In the genomic region with DNA sequence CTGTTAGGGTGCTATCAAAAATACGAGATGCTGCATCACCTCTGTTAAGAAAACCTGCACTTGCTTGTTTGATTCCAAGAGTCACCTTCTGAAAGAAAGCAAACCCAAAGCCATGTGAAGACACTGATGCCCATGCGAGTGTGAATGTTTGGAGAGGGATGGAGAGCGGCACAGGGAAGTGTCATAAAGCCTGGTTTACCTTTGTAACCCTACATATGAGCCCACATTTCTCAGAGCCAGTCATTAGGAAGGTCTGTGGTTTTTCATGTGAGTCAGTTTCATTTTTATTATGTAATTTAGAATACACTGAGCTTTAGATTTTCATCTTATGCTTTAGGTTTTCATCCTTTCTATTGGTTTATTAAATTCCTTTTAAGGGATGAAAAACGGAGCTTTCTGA, we compare ENCODE assay signal across 23 cellular contexts.
A peak's percentile ranks its signal among the peaks of the same experiment; 100 is the strongest.
DNase-seq lines count a peak whose midpoint lies in the region; ATAC-seq, FAIRE-seq and TF ChIP-seq lines count a peak whose summit lies in the region.
"Had no signal": no experiment of that assay in that cellular context is flagged by ENCODE, and none has a peak within 500 bp of the region (broad histone marks: within the 10 kb centered on the region; RNA-seq: fewer than 3 reads in every experiment).

No MANE protein-coding gene starts in this region.

- ATAC-seq in GM21390 (IDR thresholded peaks at IDR 0.05; ENCODE audit: unreplicated experiment) (peak; percentile 54), foreskin keratinocyte (peak; percentile 35), GM21381 (IDR thresholded peaks at IDR 0.05; ENCODE audit: unreplicated experiment) (no peak)
- ATAC-seq: activated naive CD8-positive, alpha-beta T cell treated with anti-CD3 and anti-CD28 coated beads, Interleukin-2, amount 50 U/mL, for 24 hours; heart left ventricle; right cardiac atrium; Right ventricle myocardium inferior; T-helper 17 cell had no signal

- H3K27ac ChIP-seq in foreskin keratinocyte (no peak overlapping the region), uterus (no peak overlapping the region)
- H3K27ac ChIP-seq: heart left ventricle, neutrophil had no signal

- H3K4me1 ChIP-seq in foreskin keratinocyte (peaks cover under 1% of the 10 kb centered on the region), uterus (no peaks in the 10 kb centered on the region)

- intact Hi-C loops in uterus (cut with DNase I; ENCODE audit: low total_unique reads): no loop called here

- TF ChIP-seq CTCF in D721Med (IDR thresholded peaks at IDR 0.05; ENCODE audit: insufficient read depth, missing control alignments) (no peak), foreskin keratinocyte (conservative IDR thresholded peaks at IDR 0.05) (no peak), uterus (IDR thresholded peaks at IDR 0.05) (no peak)

- H3K27me3 ChIP-seq in foreskin keratinocyte: no peaks in the 10 kb centered on the region
- no peaks in the 10 kb centered on the region for H3K27me3 ChIP-seq in uterus
- H3K27me3 ChIP-seq: cardiac muscle cell, heart left ventricle, neutrophil had no signal

- H3K4me3 ChIP-seq in uterus: no peak overlapping the region
- H3K4me3 ChIP-seq: cardiac muscle cell, heart left ventricle had no signal

- no peaks in the 10 kb centered on the region for H3K9me3 ChIP-seq in uterus
- H3K9me3 ChIP-seq: heart left ventricle, neutrophil had no signal

- no peak for DNase-seq in D721Med (ENCODE audit: insufficient read length, low spot score)
- DNase-seq in NCI-H2227 (lab: John Stamatoyannopoulos, UW; ENCODE audit: unreplicated experiment): peak; percentile 6
- no peak for DNase-seq in foreskin keratinocyte
- DNase-seq in uterus: no peak
- DNase-seq in superior temporal gyrus (ENCODE audit: extremely low spot score): no peak
- DNase-seq in HTR-8/SVneo (ENCODE audit: insufficient read length, low spot score): no peak
- DNase-seq: activated CD4-positive, CD25-positive, alpha-beta regulatory T cell; activated naive CD8-positive, alpha-beta T cell treated with anti-CD3 and anti-CD28 coated beads, Interleukin-2, amount 50 U/mL, for 24 hours; CD4-positive, alpha-beta memory T cell; effector CD8-positive, alpha-beta T cell; GOT3; heart left ventricle; Karpas-422; midbrain; NCI-H1417; right cardiac atrium; T-helper 17 cell had no signal

- no peaks in the 10 kb centered on the region for H3K36me3 ChIP-seq in uterus
- H3K36me3 ChIP-seq: cardiac muscle cell, heart left ventricle, neutrophil had no signal

- peak; percentile 38 for FAIRE-seq in D721Med (lab: Jason Lieb, UNC)
- no peak for FAIRE-seq in HTR-8/SVneo (lab: Jason Lieb, UNC)
- FAIRE-seq: islet of Langerhans had no signal

- no peak for TF ChIP-seq POLR2A in uterus (IDR thresholded peaks at IDR 0.05)
